ENCODE assay signal across 2 cellular contexts in the genomic region with DNA sequence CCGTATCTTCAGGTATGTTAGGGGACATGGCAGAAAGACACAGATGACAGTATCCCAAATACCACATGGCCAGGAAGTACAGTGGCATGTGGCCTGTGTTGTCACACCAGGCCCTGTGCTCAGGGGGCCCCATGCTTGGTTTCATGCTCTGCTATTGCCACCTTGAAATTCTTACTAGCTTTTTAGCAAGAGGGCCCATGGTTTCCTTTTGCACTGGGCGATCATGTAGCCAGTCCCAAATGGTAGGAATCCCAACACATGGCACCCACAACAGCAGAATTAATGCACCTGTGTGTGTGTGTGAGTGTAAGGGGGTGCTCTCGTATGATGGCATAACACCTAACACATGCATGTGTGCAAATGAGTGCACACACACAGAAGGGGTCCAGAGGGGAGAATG.
TF ChIP-seq lines count a peak whose summit lies in the region.

No MANE protein-coding gene starts in this region.

TF ChIP-seq in IMR-90, 13 proteins besides CTCF, POLR2A, EP300 and RAD21:
- TF ChIP-seq FOS (IDR thresholded peaks at IDR 0.05; ENCODE audit: low read depth, low read length): no peak
- no peak for TF ChIP-seq CEBPB (IDR thresholded peaks at IDR 0.05; ENCODE audit: low read depth, low read length)
- no peak for TF ChIP-seq RFX5 (IDR thresholded peaks at IDR 0.05; ENCODE audit: low read depth, low read length)
- no peak for TF ChIP-seq NFE2L2 (IDR thresholded peaks at IDR 0.05; ENCODE audit: low read depth, low read length)

TF ChIP-seq in GM12878, 131 proteins besides CTCF, POLR2A, EP300 and RAD21:
- TF ChIP-seq NKRF (conservative IDR thresholded peaks at IDR 0.05) (no peak), ZNF687 (IDR thresholded peaks at IDR 0.05) (no peak), ZNF24 (IDR thresholded peaks at IDR 0.05) (no peak), CBX5 (IDR thresholded peaks at IDR 0.05; ENCODE audit: low read depth) (no peak), SPI1 (IDR thresholded peaks at IDR 0.05; ENCODE audit: borderline replicate concordance, insufficient read depth, low read depth, low read length) (no peak), CREB1 (IDR thresholded peaks at IDR 0.05; ENCODE audit: low read depth) (no peak), RUNX3 (IDR thresholded peaks at IDR 0.05; ENCODE audit: low read length) (no peak), BHLHE40 (IDR thresholded peaks at IDR 0.05; ENCODE audit: borderline replicate concordance in 1 of 2, low read depth in 2 of 2, low read length in 1 of 2) (no peak), SMC3 (IDR thresholded peaks at IDR 0.05; ENCODE audit: borderline replicate concordance, low read length) (no peak)
